16 cellular contexts compared by ENCODE assay signal in the genomic region with DNA sequence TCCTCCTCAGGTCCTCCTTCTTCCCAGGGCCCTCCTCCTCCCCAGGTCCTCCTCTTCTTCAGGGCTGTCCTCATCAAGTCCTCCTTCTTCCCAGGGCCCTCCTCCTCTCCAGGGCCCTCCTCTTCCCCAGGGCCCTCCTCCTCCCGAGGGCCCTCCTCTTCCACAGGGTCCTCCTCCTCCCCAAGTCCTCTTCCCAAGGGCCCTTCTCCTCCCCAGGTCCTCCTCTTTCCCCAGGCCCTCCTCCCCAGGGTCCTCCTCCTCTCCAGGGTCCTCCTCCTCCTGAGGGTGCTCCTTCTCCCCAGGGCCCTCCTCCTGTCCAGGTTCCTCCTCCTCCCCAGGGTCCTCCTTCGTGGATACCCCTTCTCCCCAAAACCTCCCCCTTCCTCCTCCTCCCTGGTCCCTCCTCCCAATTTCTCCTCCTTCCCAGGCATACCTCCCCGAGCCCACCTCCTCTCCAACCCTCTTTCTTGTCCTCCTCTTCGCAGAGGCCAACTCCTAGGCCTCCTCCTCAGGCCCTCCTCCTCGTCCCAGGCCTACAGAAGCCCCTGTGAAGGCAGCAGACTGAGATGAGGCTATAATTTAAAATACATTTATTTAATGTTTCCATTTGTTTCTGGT. TPM values are rescaled to one million over a fixed set of nuclear protein-coding genes. Genes with fewer than 3 reads are reported as not detected.
DNase-seq lines count a peak whose midpoint lies in the region; ATAC-seq and TF ChIP-seq lines count a peak whose summit lies in the region.
"Had no signal": no experiment of that assay in that cellular context is flagged by ENCODE, and none has a peak within 500 bp of the region (broad histone marks: within the 10 kb centered on the region; RNA-seq: fewer than 3 reads in every experiment).

No MANE protein-coding gene starts in this region.

- no peak overlapping the region for H3K27ac ChIP-seq in heart right ventricle
- H3K27ac ChIP-seq: HL-60 had no signal

- H3K27ac Mint-ChIP-seq in T-helper 17 cell (peak overlapping the region; percentile 11), mesothelial cell of epicardium (peak overlapping the region; percentile 15)
- peak overlapping the region; percentile 29 for H3K27ac Mint-ChIP-seq in stimulated activated effector memory CD8-positive, alpha-beta T cell treated with anti-CD3 and anti-CD28 coated beads, Interleukin-12 subunit alpha, Interleukin-12 subunit beta, amount 100 ng/mL, for 72 hours
- no peak overlapping the region for H3K27ac Mint-ChIP-seq in activated CD4-positive, alpha-beta T cell treated with anti-CD3 and anti-CD28 coated beads for 36 hours
- H3K27ac Mint-ChIP-seq: B cell; CD4-positive, alpha-beta T cell had no signal

- no peaks in the 10 kb centered on the region for H3K9me3 ChIP-seq in heart right ventricle
- H3K9me3 ChIP-seq in T-helper 17 cell (ENCODE audit: control insufficient read depth, low read length, poor library complexity, severe bottlenecking), result no peaks in the 10 kb centered on the region
- H3K9me3 ChIP-seq: HAP-1 had no signal

- H3K36me3 ChIP-seq in heart right ventricle, result peaks cover 0 to 19% (median 0%) of the 10 kb centered on the region in 9 donors
- H3K36me3 ChIP-seq: HAP-1 had no signal

- H3K4me3 Mint-ChIP-seq in T-helper 17 cell (no peak overlapping the region), mesothelial cell of epicardium (no peak overlapping the region)
- no peak overlapping the region for H3K4me3 Mint-ChIP-seq in stimulated activated effector memory CD8-positive, alpha-beta T cell treated with anti-CD3 and anti-CD28 coated beads, Interleukin-12 subunit alpha, Interleukin-12 subunit beta, amount 100 ng/mL, for 72 hours
- no peak overlapping the region for H3K4me3 Mint-ChIP-seq in activated CD4-positive, alpha-beta T cell treated with anti-CD3 and anti-CD28 coated beads for 36 hours
- H3K4me3 Mint-ChIP-seq: B cell; CD4-positive, alpha-beta T cell had no signal

- no peak overlapping the region for H3K4me3 ChIP-seq in heart right ventricle
- H3K4me3 ChIP-seq: HAP-1 had no signal

- TF ChIP-seq CTCF in heart right ventricle (IDR thresholded peaks at IDR 0.05) (no peak), mesothelial cell of epicardium (IDR thresholded peaks at IDR 0.05; ENCODE audit: unreplicated experiment) (no peak)

- peaks cover 8% of the 10 kb centered on the region for H3K27me3 Mint-ChIP-seq in T-helper 17 cell
- no peaks in the 10 kb centered on the region for H3K27me3 Mint-ChIP-seq in mesothelial cell of epicardium (ENCODE audit: low read depth)
- H3K27me3 Mint-ChIP-seq in activated CD4-positive, alpha-beta T cell treated with anti-CD3 and anti-CD28 coated beads for 36 hours, result no peaks in the 10 kb centered on the region
- H3K27me3 Mint-ChIP-seq: B cell; CD4-positive, alpha-beta T cell had no signal

- peaks cover 6% of the 10 kb centered on the region for H3K4me1 Mint-ChIP-seq in T-helper 17 cell
- peaks cover 59% of the 10 kb centered on the region for H3K4me1 Mint-ChIP-seq in mesothelial cell of epicardium
- no peaks in the 10 kb centered on the region for H3K4me1 Mint-ChIP-seq in stimulated activated effector memory CD8-positive, alpha-beta T cell treated with anti-CD3 and anti-CD28 coated beads, Interleukin-12 subunit alpha, Interleukin-12 subunit beta, amount 100 ng/mL, for 72 hours
- no peaks in the 10 kb centered on the region for H3K4me1 Mint-ChIP-seq in activated CD4-positive, alpha-beta T cell treated with anti-CD3 and anti-CD28 coated beads for 36 hours
- H3K4me1 Mint-ChIP-seq: B cell had no signal

- H3K4me1 ChIP-seq in heart right ventricle, result peaks cover 0 to 3% (median 0%) of the 10 kb centered on the region in 9 donors
- H3K4me1 ChIP-seq: HAP-1 had no signal

- DNase-seq in left ventricle myocardium superior, result no peak
- DNase-seq in heart right ventricle, result no peak
- DNase-seq in T-helper 17 cell, result no peak
- no peak for DNase-seq in mesothelial cell of epicardium (ENCODE audit: low spot score in 2 of 2, unreplicated experiment in 2 of 2)
- no peak for DNase-seq in stimulated activated effector memory CD8-positive, alpha-beta T cell treated with anti-CD3 and anti-CD28 coated beads, Interleukin-12 subunit alpha, Interleukin-12 subunit beta, amount 100 ng/mL, for 72 hours (ENCODE audit: low spot score in 2 of 2)
- DNase-seq in activated CD4-positive, alpha-beta T cell treated with anti-CD3 and anti-CD28 coated beads for 36 hours, result no peak
- no peak for DNase-seq in effector CD8-positive, alpha-beta T cell (lab: John Stamatoyannopoulos, UW)
- DNase-seq: C1 segment of cervical spinal cord; Calu3; CD4-positive, alpha-beta T cell; DND-41; GDM1 had no signal

- POLR2A ChIA-PET in activated CD4-positive, alpha-beta T cell treated with anti-CD3 and anti-CD28 coated beads for 36 hours (lab: Charles Lee), result no interaction called here

- H3K27me3 ChIP-seq in heart right ventricle, result no peaks in the 10 kb centered on the region

- intact Hi-C loops in left ventricle myocardium superior (cut with micrococcal nuclease), result no loop called here
- intact Hi-C loops in heart right ventricle (cut with DNase I), result no loop called here
- intact Hi-C loops in activated CD4-positive, alpha-beta T cell treated with anti-CD3 and anti-CD28 coated beads for 36 hours (cut with DNase I, micrococcal nuclease), result no loop called here

- H3K36me3 Mint-ChIP-seq in T-helper 17 cell (ENCODE audit: low read depth), result no peaks in the 10 kb centered on the region
- no peaks in the 10 kb centered on the region for H3K36me3 Mint-ChIP-seq in mesothelial cell of epicardium
- H3K36me3 Mint-ChIP-seq in stimulated activated effector memory CD8-positive, alpha-beta T cell treated with anti-CD3 and anti-CD28 coated beads, Interleukin-12 subunit alpha, Interleukin-12 subunit beta, amount 100 ng/mL, for 72 hours, result no peaks in the 10 kb centered on the region
- H3K36me3 Mint-ChIP-seq in activated CD4-positive, alpha-beta T cell treated with anti-CD3 and anti-CD28 coated beads for 36 hours (ENCODE audit: low read depth), result no peaks in the 10 kb centered on the region

- CTCF ChIA-PET in activated CD4-positive, alpha-beta T cell treated with anti-CD3 and anti-CD28 coated beads for 36 hours (lab: Charles Lee), result no interaction called here

- no peaks in the 10 kb centered on the region for H3K9me3 Mint-ChIP-seq in mesothelial cell of epicardium
- H3K9me3 Mint-ChIP-seq in stimulated activated effector memory CD8-positive, alpha-beta T cell treated with anti-CD3 and anti-CD28 coated beads, Interleukin-12 subunit alpha, Interleukin-12 subunit beta, amount 100 ng/mL, for 72 hours, result no peaks in the 10 kb centered on the region
- no peaks in the 10 kb centered on the region for H3K9me3 Mint-ChIP-seq in activated CD4-positive, alpha-beta T cell treated with anti-CD3 and anti-CD28 coated beads for 36 hours (ENCODE audit: low read depth)
- H3K9me3 Mint-ChIP-seq: CD4-positive, alpha-beta T cell had no signal

- ATAC-seq in left ventricle myocardium superior, result peak; percentile 6
- no peak for ATAC-seq in heart right ventricle
- no peak for ATAC-seq in T-helper 17 cell
- no peak for ATAC-seq in stimulated activated effector memory CD8-positive, alpha-beta T cell treated with anti-CD3 and anti-CD28 coated beads, Interleukin-12 subunit alpha, Interleukin-12 subunit beta, amount 100 ng/mL, for 72 hours
- ATAC-seq in activated CD4-positive, alpha-beta T cell treated with anti-CD3 and anti-CD28 coated beads for 36 hours, result no peak
- ATAC-seq in GM18861 (IDR thresholded peaks at IDR 0.05; ENCODE audit: unreplicated experiment), result no peak

- 86 to 87% methylated on average over 5 of the region's 5 CpGs for WGBS in heart right ventricle, 2 donors

RNA-seq across cellular contexts. Expression of gene WNT9A, which starts 29.5 kb away (rescaled TPM):
- total RNA-seq in left ventricle myocardium superior, result 2.5 TPM
- 10 to 100 TPM in 5 of 10 donors, 1 to 10 TPM in 3, under 1 TPM in 2; 0.39 to 27.9 (median 8.6) TPM for total RNA-seq in heart right ventricle
- polyA plus RNA-seq in heart right ventricle, result under 1 TPM; 0.39 to 0.80 TPM
- under 1 TPM; 0.10 to 0.18 TPM for total RNA-seq in T-helper 17 cell
- 3.9 to 4.5 TPM (median 4.3 TPM) in 3 replicates for total RNA-seq in mesothelial cell of epicardium
- total RNA-seq in activated CD4-positive, alpha-beta T cell treated with anti-CD3 and anti-CD28 coated beads for 36 hours, result under 1 TPM in 1 of 2 experiments, not detected in 1; 0.04 TPM
- total RNA-seq: B cell; CD4-positive, alpha-beta T cell had no signal
